Comparison of ENCODE assay signal across 1 cellular context in the genomic region with DNA sequence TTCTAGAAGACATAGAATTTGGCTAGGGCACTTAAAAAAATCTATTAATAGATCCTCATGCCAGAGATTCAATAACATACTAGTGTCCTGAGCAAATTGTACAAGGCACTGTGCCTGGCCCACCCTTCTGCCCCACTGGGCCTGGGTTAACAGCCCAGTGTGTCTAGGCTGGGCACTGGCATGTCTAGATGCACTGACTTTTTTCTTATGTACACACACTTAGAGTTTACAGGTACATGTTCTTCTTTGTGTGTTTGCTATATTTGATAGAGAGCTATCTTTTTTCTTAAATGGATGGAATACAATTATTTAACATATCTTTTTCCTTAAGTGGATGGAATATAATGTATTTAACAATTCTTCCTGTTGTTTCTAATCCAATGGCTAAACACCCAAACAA.
TF ChIP-seq lines count a peak whose summit lies in the region.

No MANE protein-coding gene starts in this region.

TF ChIP-seq in IMR-90, 13 proteins besides CTCF, POLR2A, EP300 and RAD21:
- TF ChIP-seq RCOR1 (IDR thresholded peaks at IDR 0.05; ENCODE audit: insufficient replicate concordance, low read length) (no peak), SMC3 (IDR thresholded peaks at IDR 0.05; ENCODE audit: low read depth, low read length) (no peak), NFE2L2 (IDR thresholded peaks at IDR 0.05; ENCODE audit: low read depth, low read length) (no peak), CHD1 (IDR thresholded peaks at IDR 0.05; ENCODE audit: low read depth, low read length) (no peak), FOS (IDR thresholded peaks at IDR 0.05; ENCODE audit: low read depth, low read length) (no peak), CEBPB (IDR thresholded peaks at IDR 0.05; ENCODE audit: low read depth, low read length) (no peak), MAZ (IDR thresholded peaks at IDR 0.05; ENCODE audit: borderline replicate concordance, low read depth, low read length) (no peak), BHLHE40 (IDR thresholded peaks at IDR 0.05; ENCODE audit: low read depth, low read length) (no peak), USF2 (IDR thresholded peaks at IDR 0.05; ENCODE audit: low read depth, low read length) (no peak), MAFK (IDR thresholded peaks at IDR 0.05; ENCODE audit: low read depth, low read length) (no peak), RFX5 (IDR thresholded peaks at IDR 0.05; ENCODE audit: low read depth, low read length) (no peak), MXI1 (IDR thresholded peaks at IDR 0.05; ENCODE audit: borderline replicate concordance, low read depth, low read length) (no peak)
- TF ChIP-seq, protein P1, sequence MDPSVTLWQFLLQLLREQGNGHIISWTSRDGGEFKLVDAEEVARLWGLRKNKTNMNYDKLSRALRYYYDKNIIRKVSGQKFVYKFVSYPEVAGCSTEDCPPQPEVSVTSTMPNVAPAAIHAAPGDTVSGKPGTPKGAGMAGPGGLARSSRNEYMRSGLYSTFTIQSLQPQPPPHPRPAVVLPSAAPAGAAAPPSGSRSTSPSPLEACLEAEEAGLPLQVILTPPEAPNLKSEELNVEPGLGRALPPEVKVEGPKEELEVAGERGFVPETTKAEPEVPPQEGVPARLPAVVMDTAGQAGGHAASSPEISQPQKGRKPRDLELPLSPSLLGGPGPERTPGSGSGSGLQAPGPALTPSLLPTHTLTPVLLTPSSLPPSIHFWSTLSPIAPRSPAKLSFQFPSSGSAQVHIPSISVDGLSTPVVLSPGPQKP (IDR thresholded peaks at IDR 0.05; ENCODE audit: borderline replicate concordance, low read depth, low read length), result no peak
